9 cellular contexts compared by ENCODE assay signal in the genomic region with DNA sequence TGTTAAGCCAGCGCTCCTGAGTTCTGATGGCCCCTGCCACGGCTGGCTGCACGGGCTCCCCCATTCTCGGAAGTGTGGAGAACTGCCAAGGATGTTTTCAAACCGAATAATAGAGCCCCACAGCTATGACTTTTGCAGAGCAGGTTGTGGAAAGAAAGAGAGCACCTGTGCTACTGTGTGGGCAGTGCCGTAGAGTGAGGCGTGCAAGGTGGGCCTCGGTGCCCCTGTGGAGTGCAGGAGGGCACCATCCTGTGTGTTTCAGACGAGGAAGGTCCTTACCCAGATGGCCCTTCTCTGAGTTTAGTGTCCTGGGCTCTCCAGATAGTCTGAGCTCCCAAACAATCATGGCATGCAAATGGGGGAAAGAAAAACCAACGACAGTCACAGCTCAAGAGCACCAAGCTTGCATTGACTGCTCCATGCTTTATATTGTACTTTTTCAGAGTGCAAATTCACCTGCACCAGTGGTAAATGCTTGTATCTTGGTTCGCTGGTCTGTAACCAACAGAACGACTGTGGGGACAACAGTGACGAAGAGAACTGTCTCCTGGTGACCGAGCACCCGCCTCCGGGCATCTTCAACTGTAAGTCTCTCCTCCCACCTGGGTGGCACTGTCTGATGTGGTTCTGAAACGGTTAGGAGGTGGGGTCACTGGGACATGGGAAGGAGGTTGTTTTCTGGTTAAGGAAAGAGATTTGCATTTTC.
DNase-seq lines count a peak whose midpoint lies in the region; TF ChIP-seq lines count a peak whose summit lies in the region.
"Had no signal": no experiment of that assay in that cellular context is flagged by ENCODE, and none has a peak within 500 bp of the region (broad histone marks: within the 10 kb centered on the region; RNA-seq: fewer than 3 reads in every experiment).

No MANE protein-coding gene starts in this region.

- peaks cover 0 to 5% of the 10 kb centered on the region in 2 donors for H3K36me3 Mint-ChIP-seq in CD4-positive, alpha-beta memory T cell

- peak overlapping the region; percentile 94 to 97 (median 95) for H3K27ac Mint-ChIP-seq in CD4-positive, alpha-beta memory T cell

- no peak overlapping the region for H2BK5ac ChIP-seq in mesenchymal stem cell (ENCODE audit: low read depth, low read length, poor library complexity, severe bottlenecking)

- no peak overlapping the region for H2BK120ac ChIP-seq in mesenchymal stem cell (ENCODE audit: low read depth, low read length)

- H3K9ac ChIP-seq in mesenchymal stem cell (ENCODE audit: low read length), result no peak overlapping the region

- peak overlapping the region; percentile 75 to 91 (median 81) for H3K4me3 Mint-ChIP-seq in CD4-positive, alpha-beta memory T cell

- no peak overlapping the region for H2AK5ac ChIP-seq in mesenchymal stem cell (ENCODE audit: low read length, severe bottlenecking)

- POLR2A ChIA-PET in CD4-positive, alpha-beta memory T cell (lab: Charles Lee; ENCODE audit: partially characterized antibody), result interaction anchor here (1.0 to 2.9 kb wide), 6 partner anchors 17 to 222 kb away, joined by 3 to 17 read pairs (median 4); no protein-coding TSS in a partner anchor

- no peak for TF ChIP-seq CTCF in esophagus squamous epithelium (IDR thresholded peaks at IDR 0.05)

- peak; percentile 56 to 72 (median 63) for DNase-seq in CD4-positive, alpha-beta memory T cell
- DNase-seq in T-helper 2 cell (peak in 4 of 5 experiments; percentile 10 to 76 (median 29)), NCI-H2171 (lab: John Stamatoyannopoulos, UW) (no peak), esophagus squamous epithelium (lab: John Stamatoyannopoulos, UW) (no peak), mesenchymal stem cell (no peak), DMS 273 treated with DMSO at 0.1 percent for 48 hours (lab: John Stamatoyannopoulos, UW) (no peak)
- DNase-seq in activated naive CD4-positive, alpha-beta T cell treated with Interleukin-2 at 50 U/mL for 16 hours, result peak; percentile 63
- DNase-seq in stimulated activated CD4-positive, alpha-beta T cell treated with anti-CD3 and anti-CD28 coated beads, Interleukin-15, amount 100 ng/mL, for 1 hour (ENCODE audit: low read depth in 1 of 2, low spot score in 1 of 2), result peak; percentile 25 to 31
- DNase-seq: erythroblast had no signal

- H4K8ac ChIP-seq in mesenchymal stem cell (ENCODE audit: low read length), result no peak overlapping the region

- H3K27me3 Mint-ChIP-seq in CD4-positive, alpha-beta memory T cell, result no peaks in the 10 kb centered on the region

- H3K4me3 ChIP-seq in CD4-positive, alpha-beta memory T cell (ENCODE audit: low read length in 2 of 2), result peak overlapping the region in 1 of 2 donors; percentile 37
- H3K4me3 ChIP-seq in esophagus squamous epithelium (no peak overlapping the region), mesenchymal stem cell (ENCODE audit: insufficient read depth in 1 of 2, low read depth in 1 of 2, low read length in 2 of 2) (no peak overlapping the region)

- H3K9me3 Mint-ChIP-seq in CD4-positive, alpha-beta memory T cell, result no peaks in the 10 kb centered on the region

- H3K4me1 Mint-ChIP-seq in CD4-positive, alpha-beta memory T cell, result peaks cover 39 to 58% (median 48%) of the 10 kb centered on the region in 4 donors

- no peak for TF ChIP-seq POLR2A in esophagus squamous epithelium (IDR thresholded peaks at IDR 0.05)

- no peak overlapping the region for H3K14ac ChIP-seq in mesenchymal stem cell (ENCODE audit: low read length in 2 of 2)

- peak overlapping the region; percentile 53 for H3K27ac ChIP-seq in CD4-positive, alpha-beta memory T cell (ENCODE audit: low read depth, low read length)
- H3K27ac ChIP-seq in esophagus squamous epithelium (peak overlapping the region in 2 of 4 donors; percentile 9 to 41), mesenchymal stem cell (ENCODE audit: low read length, poor library complexity, severe bottlenecking) (no peak overlapping the region)

- no peak overlapping the region for H4K91ac ChIP-seq in mesenchymal stem cell (ENCODE audit: low read length)

- no peaks in the 10 kb centered on the region for H3K27me3 ChIP-seq in CD4-positive, alpha-beta memory T cell (ENCODE audit: insufficient read depth, low read length)
- H3K27me3 ChIP-seq in esophagus squamous epithelium, result no peaks in the 10 kb centered on the region
- peaks cover 0 to 3% of the 10 kb centered on the region in 2 experiments for H3K27me3 ChIP-seq in mesenchymal stem cell (ENCODE audit: control insufficient read depth in 1 of 2, insufficient read depth in 1 of 2, low read length in 2 of 2)

- no peaks in the 10 kb centered on the region for H3K9me3 ChIP-seq in CD4-positive, alpha-beta memory T cell (ENCODE audit: control insufficient read depth in 1 of 2, low read length in 2 of 2)
- no peaks in the 10 kb centered on the region for H3K9me3 ChIP-seq in esophagus squamous epithelium
- no peaks in the 10 kb centered on the region for H3K9me3 ChIP-seq in mesenchymal stem cell (ENCODE audit: control insufficient read depth, low read length)

- CTCF ChIA-PET in CD4-positive, alpha-beta memory T cell (lab: Charles Lee; ENCODE audit: partially characterized antibody), result interaction anchor here (0.7 to 2.2 kb wide), 7 partner anchors 22 to 222 kb away, joined by 3 to 12 read pairs (median 3); no protein-coding TSS in a partner anchor

- no peak overlapping the region for H2BK15ac ChIP-seq in mesenchymal stem cell (ENCODE audit: low read depth, poor library complexity, severe bottlenecking)

- no peaks in the 10 kb centered on the region for H3K36me3 ChIP-seq in CD4-positive, alpha-beta memory T cell (ENCODE audit: insufficient read depth, low read length)
- H3K36me3 ChIP-seq in esophagus squamous epithelium (no peaks in the 10 kb centered on the region), mesenchymal stem cell (ENCODE audit: control insufficient read depth in 1 of 2, insufficient read depth in 2 of 2, low read depth in 1 of 2, low read length in 2 of 2) (no peaks in the 10 kb centered on the region)

- H3K79me1 ChIP-seq in mesenchymal stem cell (replicated peaks; ENCODE audit: low read length, poor library complexity, severe bottlenecking), result no peaks in the 10 kb centered on the region

- no peak overlapping the region for H3K23ac ChIP-seq in mesenchymal stem cell (ENCODE audit: low read length in 2 of 2)

- H2AFZ ChIP-seq in mesenchymal stem cell (ENCODE audit: low read depth, low read length), result no peak overlapping the region

- 70 to 76% methylated on average over 11 to 13 of the region's 17 CpGs for WGBS in esophagus squamous epithelium, 2 donors
- WGBS in mesenchymal stem cell, result 74% methylated on average over 17 of the region's 17 CpGs

- no peak overlapping the region for H3K18ac ChIP-seq in mesenchymal stem cell (ENCODE audit: low read depth in 1 of 2, low read length in 2 of 2)

- no peak overlapping the region for H2BK12ac ChIP-seq in mesenchymal stem cell (ENCODE audit: low read length in 2 of 2)

- intact Hi-C loops in CD4-positive, alpha-beta memory T cell (cut with micrococcal nuclease), result loop anchor here (2.0 kb wide), 2 partner anchors 27 to 61 kb away; no protein-coding TSS in a partner anchor
- intact Hi-C loops in esophagus squamous epithelium (cut with DNase I), result no loop called here

- no peak overlapping the region for H3K4me2 ChIP-seq in mesenchymal stem cell (ENCODE audit: low read length, poor library complexity, severe bottlenecking)

- H3K4me1 ChIP-seq in CD4-positive, alpha-beta memory T cell (ENCODE audit: insufficient read depth, low read length), result peaks cover 50% of the 10 kb centered on the region
- H3K4me1 ChIP-seq in esophagus squamous epithelium (peaks cover 0 to 14% (median 0%) of the 10 kb centered on the region in 3 donors), mesenchymal stem cell (ENCODE audit: control insufficient read depth, insufficient read depth, low read depth, low read length) (peaks cover 3% of the 10 kb centered on the region)

- H3K4ac ChIP-seq in mesenchymal stem cell (ENCODE audit: low read depth in 1 of 2, low read length in 2 of 2), result no peak overlapping the region

Comparison
In these comparisons a context has a peak if more than half of its experiments do, and no peak if none do; other contexts are left out.
1. DNase-seq: peak in CD4-positive, alpha-beta memory T cell (5 of 5), T-helper 2 cell (4 of 5), activated naive CD4-positive, alpha-beta T cell treated with Interleukin-2 at 50 U/mL for 16 hours (single experiment) and stimulated activated CD4-positive, alpha-beta T cell treated with anti-CD3 and anti-CD28 coated beads, Interleukin-15, amount 100 ng/mL, for 1 hour (2 of 2); none in NCI-H2171 (single experiment), esophagus squamous epithelium (single experiment), mesenchymal stem cell (single experiment) and DMS 273 treated with DMSO at 0.1 percent for 48 hours (single experiment).